Comparison of ENCODE assay signal across 28 cellular contexts in the genomic region with DNA sequence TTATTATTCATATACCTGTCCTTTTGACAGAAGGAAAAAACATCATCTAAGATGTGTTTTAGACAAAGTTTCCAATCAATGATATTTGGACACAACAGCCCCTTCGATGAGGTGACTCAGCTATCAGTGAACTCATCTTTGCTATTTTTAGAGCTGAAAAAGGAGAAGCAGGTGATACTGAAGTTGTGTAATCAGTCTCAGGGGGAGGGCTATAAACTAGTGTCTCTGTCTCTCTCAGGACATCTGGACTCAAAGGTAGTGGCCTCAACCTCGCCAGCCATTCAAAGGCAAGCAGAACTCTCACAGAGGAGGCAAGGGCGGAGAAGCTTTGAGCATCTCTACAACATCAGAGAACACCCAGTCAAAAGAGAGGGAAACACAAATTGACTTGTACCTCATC.
DNase-seq lines count a peak whose midpoint lies in the region; ATAC-seq, FAIRE-seq and TF ChIP-seq lines count a peak whose summit lies in the region.
"Had no signal": no experiment of that assay in that cellular context is flagged by ENCODE, and none has a peak within 500 bp of the region (broad histone marks: within the 10 kb centered on the region; RNA-seq: fewer than 3 reads in every experiment).

No MANE protein-coding gene starts in this region.

- RAD21 ChIA-PET in GM12878 (lab: Charles Lee; ENCODE audit: unreplicated experiment): no interaction called here

- POLR2A ChIA-PET in GM12878 (lab: Charles Lee): interaction anchor here (0.5 kb wide), 1 partner anchor 33 kb away, joined by 4 read pairs; no protein-coding TSS in a partner anchor

- intact Hi-C loops in GM12878 (cut with micrococcal nuclease; ENCODE audit: unreplicated experiment) (no loop called here), sciatic nerve (cut with DNase I) (no loop called here)

- TF ChIP-seq POLR2A in GM12878 (IDR thresholded peaks at IDR 0.05; ENCODE audit: low read depth, low read length): no peak

- H3K27me3 ChIP-seq in GM12878 (replicated peaks in 1 of 2; ENCODE audit: control insufficient read depth in 2 of 2, insufficient read depth in 2 of 2, low read length in 1 of 2): no peaks in the 10 kb centered on the region

- SMC1A ChIA-PET in GM12878 (lab: Charles Lee; ENCODE audit: uncharacterized antibody, unreplicated experiment): interaction anchor here (0.9 to 1.2 kb wide), 2 partner anchors 9 to 16 kb away, joined by 3 read pairs; no protein-coding TSS in a partner anchor

- no peaks in the 10 kb centered on the region for H4K20me1 ChIP-seq in GM12878 (ENCODE audit: control insufficient read depth, insufficient read depth)

- no peak overlapping the region for H3K27ac ChIP-seq in GM12878 (ENCODE audit: control insufficient read depth, insufficient read depth)
- H3K27ac ChIP-seq: GM23248, transverse colon had no signal

- in situ Hi-C loops in GM12878 (cut with MboI): no loop called here

- no peak overlapping the region for H3K9ac ChIP-seq in GM12878 (ENCODE audit: control insufficient read depth, insufficient read depth, low read length)
- H3K9ac ChIP-seq: GM23248 had no signal

- no peaks in the 10 kb centered on the region for H3K79me2 ChIP-seq in GM12878 (ENCODE audit: control insufficient read depth, insufficient read depth, low read length)

- DNase-seq in DMS53 (lab: John Stamatoyannopoulos, UW) (peak; percentile 82), NCI-H146 treated with DMSO at 0.1 percent for 48 hours (lab: John Stamatoyannopoulos, UW; ENCODE audit: unreplicated experiment) (peak; percentile 86), GM12878 (ENCODE audit: low read depth, low spot score) (no peak), DMS79 treated with DMSO at 0.1 percent for 48 hours (lab: John Stamatoyannopoulos, UW) (no peak), GM03348 (ENCODE audit: low spot score) (no peak), sciatic nerve (ENCODE audit: low spot score) (no peak)
- DNase-seq: activated B cell treated with CpG ODN at 0.5 μM for 24 hours; activated CD4-positive, alpha-beta T cell treated with anti-CD3 and anti-CD28 coated beads, Interleukin-2, amount 10 ng/mL, durations not matched to agents 7 days and 5 days; activated gamma-delta T cell; activated T-cell treated with anti-CD3 and anti-CD28 coated beads, Interleukin-2, amount 50 U/mL, for 24 hours; BE2C; CD8-positive, alpha-beta memory T cell; central memory CD4-positive, alpha-beta T cell; cortex of kidney; DMS 273 treated with DMSO at 0.1 percent for 48 hours; effector memory CD8-positive, alpha-beta T cell; GM23248; KBM-7; left colon; mucosa of descending colon; natural killer cell; NCI-H526 treated with DMSO at 0.1 percent for 48 hours; RPMI8226; T-cell; transverse colon had no signal

- ATAC-seq in GM19351 (IDR thresholded peaks at IDR 0.05; ENCODE audit: unreplicated experiment) (peak; percentile 70), GM12878 (peak; percentile 52), sciatic nerve (no peak)
- ATAC-seq: effector memory CD8-positive, alpha-beta T cell; left colon; mucosa of descending colon; natural killer cell; stimulated activated effector memory CD8-positive, alpha-beta T cell treated with anti-CD3 and anti-CD28 coated beads, Interleukin-12 subunit alpha, Interleukin-12 subunit beta, amount 100 ng/mL, for 72 hours; T-cell had no signal

- no peaks in the 10 kb centered on the region for H3K9me3 ChIP-seq in GM12878 (replicated peaks; ENCODE audit: control insufficient read depth, insufficient read depth, low read length)
- H3K9me3 ChIP-seq: BE2C, mucosa of descending colon, transverse colon had no signal

- no peak overlapping the region for H3K4me3 ChIP-seq in GM12878
- H3K4me3 ChIP-seq: GM23248, mucosa of descending colon, transverse colon had no signal

- no TSS peak for BruUV-seq in GM12878 (replicated peaks; lab: Mats Ljungman, UMichigan)

- TF ChIP-seq RAD21 in GM12878 (IDR thresholded peaks at IDR 0.05; ENCODE audit: insufficient read depth, low read depth, low read length): no peak

- FAIRE-seq in GM12878 (lab: Jason Lieb, UNC): no peak
- FAIRE-seq: astrocyte had no signal

- TF ChIP-seq EP300 in GM12878 (IDR thresholded peaks at IDR 0.05; ENCODE audit: borderline replicate concordance in 1 of 2, control insufficient read depth in 1 of 2, low read depth in 2 of 2, low read length in 2 of 2): no peak

- H2AFZ ChIP-seq in GM12878 (ENCODE audit: control insufficient read depth, low read depth, low read length): no peak overlapping the region
- H2AFZ ChIP-seq: GM23248 had no signal

- no peak overlapping the region for H3K4me2 ChIP-seq in GM12878 (ENCODE audit: control insufficient read depth, insufficient read depth)

- 5% methylated on average over 3 of the region's 3 CpGs for WGBS in GM12878 (ENCODE audit: insufficient coverage, insufficient replicate concordance, low lambda C conversion rate, missing lambda C conversion rate)

- H3K4me1 ChIP-seq in GM12878 (ENCODE audit: control insufficient read depth, insufficient read depth, low read length): no peaks in the 10 kb centered on the region
- H3K4me1 ChIP-seq: BE2C, transverse colon had no signal

- CTCF ChIA-PET in GM12878 (lab: Yijun Ruan, JAX): interaction anchor here (1.5 kb wide), 1 partner anchor 36 kb away, joined by 5 read pairs; no protein-coding TSS in a partner anchor

- no peaks in the 10 kb centered on the region for H3K36me3 ChIP-seq in GM12878 (ENCODE audit: control insufficient read depth in 2 of 2, insufficient read depth in 2 of 2, low read length in 1 of 2)
- H3K36me3 ChIP-seq: BE2C, transverse colon had no signal

- no peak for TF ChIP-seq CTCF in GM12878 (IDR thresholded peaks at IDR 0.05 in 2 of 3, conservative IDR thresholded peaks at IDR 0.05 in 1 of 3; ENCODE audit: control insufficient read depth in 2 of 3, extremely low read depth in 1 of 3, insufficient read depth in 1 of 3, low read depth in 3 of 3, low read length in 3 of 3)

TF ChIP-seq in GM12878, 131 proteins besides CTCF, POLR2A, EP300 and RAD21:
- TF ChIP-seq BACH1 (IDR thresholded peaks at IDR 0.05; ENCODE audit: borderline replicate concordance) (no peak), GATAD2B (conservative IDR thresholded peaks at IDR 0.05; ENCODE audit: low read depth) (no peak), RUNX3 (IDR thresholded peaks at IDR 0.05; ENCODE audit: low read length) (no peak), MAX (IDR thresholded peaks at IDR 0.05; ENCODE audit: low read depth, low read length) (no peak)
- TF ChIP-seq, protein P1, sequence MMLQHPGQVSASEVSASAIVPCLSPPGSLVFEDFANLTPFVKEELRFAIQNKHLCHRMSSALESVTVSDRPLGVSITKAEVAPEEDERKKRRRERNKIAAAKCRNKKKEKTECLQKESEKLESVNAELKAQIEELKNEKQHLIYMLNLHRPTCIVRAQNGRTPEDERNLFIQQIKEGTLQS (IDR thresholded peaks at IDR 0.05; ENCODE audit: borderline replicate concordance, extremely low read depth, low read depth, low read length): no peak

Comparison
In these comparisons a context has a peak if more than half of its experiments do, and no peak if none do; other contexts are left out.
1. DNase-seq: peak in DMS53 (single experiment) and NCI-H146 treated with DMSO at 0.1 percent for 48 hours (single experiment); none in GM12878 (single experiment), DMS79 treated with DMSO at 0.1 percent for 48 hours (single experiment), GM03348 (single experiment) and sciatic nerve (single experiment).